In the genomic region with DNA sequence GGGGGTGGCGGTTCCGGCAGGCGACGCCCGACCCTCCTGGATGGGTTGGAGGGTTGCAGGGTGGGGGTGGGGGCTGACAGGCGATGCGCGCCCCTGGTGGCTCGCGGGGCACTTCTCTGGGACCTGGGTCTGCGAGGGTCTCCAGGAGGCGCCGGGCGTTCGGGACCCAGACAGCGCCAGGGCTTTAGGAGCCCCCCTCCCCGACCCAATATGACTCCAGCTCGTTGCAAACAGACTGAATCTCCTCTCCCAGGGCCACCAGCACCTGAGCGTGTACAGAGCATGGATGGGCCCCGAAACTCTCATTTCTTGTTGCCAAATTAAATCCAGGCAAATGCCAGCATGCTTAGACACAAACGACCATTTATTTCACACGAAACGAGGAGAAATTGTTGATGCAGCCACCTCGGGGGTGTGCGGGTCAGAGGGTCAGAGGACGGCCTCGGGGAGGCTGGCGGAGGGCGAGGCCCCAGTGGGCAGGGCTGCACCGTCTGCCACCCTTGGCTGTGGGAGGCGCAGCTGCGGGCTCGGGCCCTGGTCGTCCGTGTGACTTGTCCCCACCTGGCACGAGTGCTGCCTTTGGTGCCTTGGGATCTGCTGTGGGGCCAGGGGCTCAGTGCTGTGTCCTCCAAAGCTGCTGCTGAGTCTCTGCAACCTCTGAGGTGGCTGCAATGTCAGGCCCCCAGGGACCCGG, we compare ENCODE assay signal across 1 cellular context.
TF ChIP-seq lines count a peak whose summit lies in the region.

No MANE protein-coding gene starts in this region.

TF ChIP-seq in GM23338, 12 proteins besides CTCF, POLR2A, EP300 and RAD21 (continued from another document):
- TF ChIP-seq, protein P1, sequence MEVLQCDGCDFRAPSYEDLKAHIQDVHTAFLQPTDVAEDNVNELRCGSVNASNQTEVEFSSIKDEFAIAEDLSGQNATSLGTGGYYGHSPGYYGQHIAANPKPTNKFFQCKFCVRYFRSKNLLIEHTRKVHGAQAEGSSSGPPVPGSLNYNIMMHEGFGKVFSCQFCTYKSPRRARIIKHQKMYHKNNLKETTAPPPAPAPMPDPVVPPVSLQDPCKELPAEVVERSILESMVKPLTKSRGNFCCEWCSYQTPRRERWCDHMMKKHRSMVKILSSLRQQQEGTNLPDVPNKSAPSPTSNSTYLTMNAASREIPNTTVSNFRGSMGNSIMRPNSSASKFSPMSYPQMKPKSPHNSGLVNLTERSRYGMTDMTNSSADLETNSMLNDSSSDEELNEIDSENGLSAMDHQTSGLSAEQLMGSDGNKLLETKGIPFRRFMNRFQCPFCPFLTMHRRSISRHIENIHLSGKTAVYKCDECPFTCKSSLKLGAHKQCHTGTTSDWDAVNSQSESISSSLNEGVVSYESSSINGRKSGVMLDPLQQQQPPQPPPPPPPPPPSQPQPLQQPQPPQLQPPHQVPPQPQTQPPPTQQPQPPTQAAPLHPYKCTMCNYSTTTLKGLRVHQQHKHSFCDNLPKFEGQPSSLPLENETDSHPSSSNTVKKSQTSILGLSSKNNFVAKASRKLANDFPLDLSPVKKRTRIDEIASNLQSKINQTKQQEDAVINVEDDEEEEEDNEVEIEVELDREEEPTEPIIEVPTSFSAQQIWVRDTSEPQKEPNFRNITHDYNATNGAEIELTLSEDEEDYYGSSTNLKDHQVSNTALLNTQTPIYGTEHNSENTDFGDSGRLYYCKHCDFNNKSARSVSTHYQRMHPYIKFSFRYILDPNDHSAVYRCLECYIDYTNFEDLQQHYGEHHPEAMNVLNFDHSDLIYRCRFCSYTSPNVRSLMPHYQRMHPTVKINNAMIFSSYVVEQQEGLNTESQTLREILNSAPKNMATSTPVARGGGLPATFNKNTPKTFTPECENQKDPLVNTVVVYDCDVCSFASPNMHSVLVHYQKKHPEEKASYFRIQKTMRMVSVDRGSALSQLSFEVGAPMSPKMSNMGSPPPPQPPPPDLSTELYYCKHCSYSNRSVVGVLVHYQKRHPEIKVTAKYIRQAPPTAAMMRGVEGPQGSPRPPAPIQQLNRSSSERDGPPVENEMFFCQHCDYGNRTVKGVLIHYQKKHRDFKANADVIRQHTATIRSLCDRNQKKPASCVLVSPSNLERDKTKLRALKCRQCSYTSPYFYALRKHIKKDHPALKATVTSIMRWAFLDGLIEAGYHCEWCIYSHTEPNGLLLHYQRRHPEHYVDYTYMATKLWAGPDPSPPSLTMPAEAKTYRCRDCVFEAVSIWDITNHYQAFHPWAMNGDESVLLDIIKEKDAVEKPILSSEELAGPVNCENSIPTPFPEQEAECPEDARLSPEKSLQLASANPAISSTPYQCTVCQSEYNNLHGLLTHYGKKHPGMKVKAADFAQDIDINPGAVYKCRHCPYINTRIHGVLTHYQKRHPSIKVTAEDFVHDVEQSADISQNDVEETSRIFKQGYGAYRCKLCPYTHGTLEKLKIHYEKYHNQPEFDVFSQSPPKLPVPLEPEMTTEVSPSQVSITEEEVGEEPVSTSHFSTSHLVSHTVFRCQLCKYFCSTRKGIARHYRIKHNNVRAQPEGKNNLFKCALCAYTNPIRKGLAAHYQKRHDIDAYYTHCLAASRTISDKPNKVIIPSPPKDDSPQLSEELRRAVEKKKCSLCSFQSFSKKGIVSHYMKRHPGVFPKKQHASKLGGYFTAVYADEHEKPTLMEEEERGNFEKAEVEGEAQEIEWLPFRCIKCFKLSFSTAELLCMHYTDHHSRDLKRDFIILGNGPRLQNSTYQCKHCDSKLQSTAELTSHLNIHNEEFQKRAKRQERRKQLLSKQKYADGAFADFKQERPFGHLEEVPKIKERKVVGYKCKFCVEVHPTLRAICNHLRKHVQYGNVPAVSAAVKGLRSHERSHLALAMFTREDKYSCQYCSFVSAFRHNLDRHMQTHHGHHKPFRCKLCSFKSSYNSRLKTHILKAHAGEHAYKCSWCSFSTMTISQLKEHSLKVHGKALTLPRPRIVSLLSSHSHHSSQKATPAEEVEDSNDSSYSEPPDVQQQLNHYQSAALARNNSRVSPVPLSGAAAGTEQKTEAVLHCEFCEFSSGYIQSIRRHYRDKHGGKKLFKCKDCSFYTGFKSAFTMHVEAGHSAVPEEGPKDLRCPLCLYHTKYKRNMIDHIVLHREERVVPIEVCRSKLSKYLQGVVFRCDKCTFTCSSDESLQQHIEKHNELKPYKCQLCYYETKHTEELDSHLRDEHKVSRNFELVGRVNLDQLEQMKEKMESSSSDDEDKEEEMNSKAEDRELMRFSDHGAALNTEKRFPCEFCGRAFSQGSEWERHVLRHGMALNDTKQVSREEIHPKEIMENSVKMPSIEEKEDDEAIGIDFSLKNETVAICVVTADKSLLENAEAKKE (CRISPR knock-in tag; IDR thresholded peaks at IDR 0.05): no peak
- TF ChIP-seq POLR2AphosphoS5 (IDR thresholded peaks at IDR 0.05; ENCODE audit: low read depth): no peak
- no peak for TF ChIP-seq NANOG (IDR thresholded peaks at IDR 0.05; ENCODE audit: borderline replicate concordance)
- no peak for TF ChIP-seq ZNF331 (CRISPR knock-in tag; IDR thresholded peaks at IDR 0.05; ENCODE audit: low read depth)
- TF ChIP-seq CREB1 (CRISPR knock-in tag; IDR thresholded peaks at IDR 0.05; ENCODE audit: low read depth): no peak
- TF ChIP-seq, protein P2, sequence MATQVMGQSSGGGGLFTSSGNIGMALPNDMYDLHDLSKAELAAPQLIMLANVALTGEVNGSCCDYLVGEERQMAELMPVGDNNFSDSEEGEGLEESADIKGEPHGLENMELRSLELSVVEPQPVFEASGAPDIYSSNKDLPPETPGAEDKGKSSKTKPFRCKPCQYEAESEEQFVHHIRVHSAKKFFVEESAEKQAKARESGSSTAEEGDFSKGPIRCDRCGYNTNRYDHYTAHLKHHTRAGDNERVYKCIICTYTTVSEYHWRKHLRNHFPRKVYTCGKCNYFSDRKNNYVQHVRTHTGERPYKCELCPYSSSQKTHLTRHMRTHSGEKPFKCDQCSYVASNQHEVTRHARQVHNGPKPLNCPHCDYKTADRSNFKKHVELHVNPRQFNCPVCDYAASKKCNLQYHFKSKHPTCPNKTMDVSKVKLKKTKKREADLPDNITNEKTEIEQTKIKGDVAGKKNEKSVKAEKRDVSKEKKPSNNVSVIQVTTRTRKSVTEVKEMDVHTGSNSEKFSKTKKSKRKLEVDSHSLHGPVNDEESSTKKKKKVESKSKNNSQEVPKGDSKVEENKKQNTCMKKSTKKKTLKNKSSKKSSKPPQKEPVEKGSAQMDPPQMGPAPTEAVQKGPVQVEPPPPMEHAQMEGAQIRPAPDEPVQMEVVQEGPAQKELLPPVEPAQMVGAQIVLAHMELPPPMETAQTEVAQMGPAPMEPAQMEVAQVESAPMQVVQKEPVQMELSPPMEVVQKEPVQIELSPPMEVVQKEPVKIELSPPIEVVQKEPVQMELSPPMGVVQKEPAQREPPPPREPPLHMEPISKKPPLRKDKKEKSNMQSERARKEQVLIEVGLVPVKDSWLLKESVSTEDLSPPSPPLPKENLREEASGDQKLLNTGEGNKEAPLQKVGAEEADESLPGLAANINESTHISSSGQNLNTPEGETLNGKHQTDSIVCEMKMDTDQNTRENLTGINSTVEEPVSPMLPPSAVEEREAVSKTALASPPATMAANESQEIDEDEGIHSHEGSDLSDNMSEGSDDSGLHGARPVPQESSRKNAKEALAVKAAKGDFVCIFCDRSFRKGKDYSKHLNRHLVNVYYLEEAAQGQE (IDR thresholded peaks at IDR 0.05; ENCODE audit: unreplicated experiment): no peak
